ENCODE assay signal across 1 cellular context in the genomic region with DNA sequence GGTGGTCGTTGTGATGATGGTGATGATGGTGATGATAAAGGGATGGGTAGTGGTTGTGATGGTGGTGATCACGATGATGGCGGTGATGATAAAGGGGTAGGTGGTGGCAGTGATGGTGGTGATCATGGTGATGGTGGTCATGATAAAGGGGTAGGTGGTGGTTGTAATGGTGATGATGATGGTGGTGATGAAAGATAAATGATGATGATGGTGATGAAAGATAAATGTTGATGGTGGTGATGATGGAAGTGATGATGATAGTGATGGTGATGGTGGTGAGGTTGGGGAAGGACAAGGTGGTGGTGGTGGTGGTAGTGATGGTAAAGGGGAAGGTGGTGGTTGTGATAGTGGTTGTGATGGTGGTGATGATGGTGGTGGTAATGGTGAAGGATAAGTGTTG.
TF ChIP-seq lines count a peak whose summit lies in the region.

No MANE protein-coding gene starts in this region.

TF ChIP-seq in HEK293, 187 proteins besides CTCF, POLR2A, EP300 and RAD21 (continued from another document):
- TF ChIP-seq, protein P1, sequence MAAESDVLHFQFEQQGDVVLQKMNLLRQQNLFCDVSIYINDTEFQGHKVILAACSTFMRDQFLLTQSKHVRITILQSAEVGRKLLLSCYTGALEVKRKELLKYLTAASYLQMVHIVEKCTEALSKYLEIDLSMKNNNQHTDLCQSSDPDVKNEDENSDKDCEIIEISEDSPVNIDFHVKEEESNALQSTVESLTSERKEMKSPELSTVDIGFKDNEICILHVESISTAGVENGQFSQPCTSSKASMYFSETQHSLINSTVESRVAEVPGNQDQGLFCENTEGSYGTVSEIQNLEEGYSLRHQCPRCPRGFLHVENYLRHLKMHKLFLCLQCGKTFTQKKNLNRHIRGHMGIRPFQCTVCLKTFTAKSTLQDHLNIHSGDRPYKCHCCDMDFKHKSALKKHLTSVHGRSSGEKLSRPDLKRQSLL (tag by site-specific recombination; IDR thresholded peaks at IDR 0.05): no peak; the same call in 1 of the 2 replicates
- 0 out of 2 replicates have a peak, but pooled peaks have one; percentile 63 for TF ChIP-seq ZNF521 (tag by site-specific recombination; IDR thresholded peaks at IDR 0.05)
- TF ChIP-seq, protein P2, sequence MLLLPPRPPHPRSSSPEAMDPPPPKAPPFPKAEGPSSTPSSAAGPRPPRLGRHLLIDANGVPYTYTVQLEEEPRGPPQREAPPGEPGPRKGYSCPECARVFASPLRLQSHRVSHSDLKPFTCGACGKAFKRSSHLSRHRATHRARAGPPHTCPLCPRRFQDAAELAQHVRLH (tag by site-specific recombination; IDR thresholded peaks at IDR 0.05): peak; percentile 88
- TF ChIP-seq KLF1 (tag by site-specific recombination; IDR thresholded peaks at IDR 0.05): no peak
- TF ChIP-seq ZNF488 (tag by site-specific recombination; IDR thresholded peaks at IDR 0.05): 0 out of 2 replicates have a peak, but pooled peaks have one; percentile 33
- TF ChIP-seq ZNF366 (tag by site-specific recombination; conservative IDR thresholded peaks at IDR 0.05): 0 out of 2 replicates have a peak, but pooled peaks have one; percentile 25
- TF ChIP-seq ZNF140 (tag by site-specific recombination; IDR thresholded peaks at IDR 0.05): no peak
- TF ChIP-seq ZNF707 (tag by site-specific recombination; IDR thresholded peaks at IDR 0.05): peak; percentile 20; the same call in 1 of the 2 replicates
